ENCODE assay signal across 8 cellular contexts in genomic region chr5:160199410-160199911, GRCh38. TPM values are rescaled to one million over a fixed set of nuclear protein-coding genes. Genes with fewer than 3 reads are reported as not detected.
A peak's percentile ranks its signal among the peaks of the same experiment; 100 is the strongest.
DNase-seq lines count a peak whose midpoint lies in the region; ATAC-seq and TF ChIP-seq lines count a peak whose summit lies in the region.

No MANE protein-coding gene starts in this region.

- no peak overlapping the region for H3K27ac Mint-ChIP-seq in activated CD8-positive, alpha-beta T cell treated with anti-CD3 and anti-CD28 coated beads, Interleukin-2, amount 10 ng/mL, durations not matched to agents 7 days and 5 days
- H3K27ac Mint-ChIP-seq in memory B cell = no peak overlapping the region

- peak; percentile 64 for TF ChIP-seq CTCF in AG04450 (IDR thresholded peaks at IDR 0.05; ENCODE audit: low read depth, low read length)

- H3K36me3 ChIP-seq in effector memory CD4-positive, alpha-beta T cell (ENCODE audit: control insufficient read depth, insufficient read depth, low read length) = no peaks in the 10 kb centered on the region

- no peaks in the 10 kb centered on the region for H3K27me3 Mint-ChIP-seq in activated CD8-positive, alpha-beta T cell treated with anti-CD3 and anti-CD28 coated beads, Interleukin-2, amount 10 ng/mL, durations not matched to agents 7 days and 5 days (ENCODE audit: low read depth)
- peaks cover 23% of the 10 kb centered on the region for H3K27me3 Mint-ChIP-seq in memory B cell

- H3K9me3 Mint-ChIP-seq in activated CD8-positive, alpha-beta T cell treated with anti-CD3 and anti-CD28 coated beads, Interleukin-2, amount 10 ng/mL, durations not matched to agents 7 days and 5 days (ENCODE audit: insufficient read depth) = no peaks in the 10 kb centered on the region
- no peaks in the 10 kb centered on the region for H3K9me3 Mint-ChIP-seq in memory B cell

- H3K36me3 Mint-ChIP-seq in activated CD8-positive, alpha-beta T cell treated with anti-CD3 and anti-CD28 coated beads, Interleukin-2, amount 10 ng/mL, durations not matched to agents 7 days and 5 days (ENCODE audit: low read depth) = no peaks in the 10 kb centered on the region
- H3K36me3 Mint-ChIP-seq in memory B cell = no peaks in the 10 kb centered on the region

- POLR2A ChIA-PET in AG04450 (lab: Yijun Ruan, JAX) = no interaction called here
- POLR2A ChIA-PET in activated CD8-positive, alpha-beta T cell treated with anti-CD3 and anti-CD28 coated beads, Interleukin-2, amount 10 ng/mL, durations not matched to agents 7 days and 5 days (lab: Charles Lee) = no interaction called here

- H3K4me3 Mint-ChIP-seq in activated CD8-positive, alpha-beta T cell treated with anti-CD3 and anti-CD28 coated beads, Interleukin-2, amount 10 ng/mL, durations not matched to agents 7 days and 5 days = peak overlapping the region; percentile 58
- peak overlapping the region; percentile 74 for H3K4me3 Mint-ChIP-seq in memory B cell

- no peaks in the 10 kb centered on the region for H3K9me3 ChIP-seq in AG04450 (ENCODE audit: control insufficient read depth, insufficient read depth, low read length)
- no peaks in the 10 kb centered on the region for H3K9me3 ChIP-seq in effector memory CD4-positive, alpha-beta T cell (ENCODE audit: control insufficient read depth, low read length)

- H3K27me3 ChIP-seq in AG04450 (ENCODE audit: control insufficient read depth, insufficient read depth, low read length) = no peaks in the 10 kb centered on the region
- peaks cover 5% of the 10 kb centered on the region for H3K27me3 ChIP-seq in effector memory CD4-positive, alpha-beta T cell (replicated peaks; ENCODE audit: control insufficient read depth, insufficient read depth, low read length, poor library complexity, severe bottlenecking)

- DNase-seq in AG04450 (ENCODE audit: low read depth, low spot score) = no peak
- DNase-seq in NCI-H748 (lab: John Stamatoyannopoulos, UW; ENCODE audit: unreplicated experiment) = peak; percentile 57
- peak; percentile 70 for DNase-seq in activated CD8-positive, alpha-beta T cell treated with anti-CD3 and anti-CD28 coated beads, Interleukin-2, amount 10 ng/mL, durations not matched to agents 7 days and 5 days
- DNase-seq in effector memory CD4-positive, alpha-beta T cell = peak; percentile 19 to 38 (median 30)
- DNase-seq in memory B cell (ENCODE audit: low spot score in 2 of 2) = peak; percentile 68 to 84
- DNase-seq in stimulated activated CD8-positive, alpha-beta memory T cell treated with anti-CD3 and anti-CD28 coated beads, Interleukin-12 subunit alpha, Interleukin-12 subunit beta, amount 100 ng/mL, for 24 hours (ENCODE audit: extremely low read depth) = peak; percentile 19

- H3K27ac ChIP-seq in AG04450 (ENCODE audit: low read depth, low read length) = no peak overlapping the region
- no peak overlapping the region for H3K27ac ChIP-seq in effector memory CD4-positive, alpha-beta T cell (ENCODE audit: insufficient read depth, low read length, poor library complexity, severe bottlenecking)

- H3K4me3 ChIP-seq in AG04450 (ENCODE audit: low read depth, low read length) = peak overlapping the region; percentile 57
- peak overlapping the region; percentile 52 for H3K4me3 ChIP-seq in effector memory CD4-positive, alpha-beta T cell (ENCODE audit: insufficient read depth, low read depth, low read length, poor library complexity, severe bottlenecking)

- H3K4me1 Mint-ChIP-seq in activated CD8-positive, alpha-beta T cell treated with anti-CD3 and anti-CD28 coated beads, Interleukin-2, amount 10 ng/mL, durations not matched to agents 7 days and 5 days (ENCODE audit: low read depth) = peaks cover 3% of the 10 kb centered on the region
- peaks cover 10% of the 10 kb centered on the region for H3K4me1 Mint-ChIP-seq in memory B cell

- H3K4me1 ChIP-seq in effector memory CD4-positive, alpha-beta T cell (ENCODE audit: control insufficient read depth, insufficient read depth, low read length, poor library complexity, severe bottlenecking) = peaks cover 9% of the 10 kb centered on the region

- CTCF ChIA-PET in AG04450 (lab: Charles Lee) = interaction anchor here (0.8 to 7.2 kb wide), 19 partner anchors 10 to 192 kb away, joined by 3 to 73 read pairs (median 4); no protein-coding TSS in a partner anchor
- CTCF ChIA-PET in activated CD8-positive, alpha-beta T cell treated with anti-CD3 and anti-CD28 coated beads, Interleukin-2, amount 10 ng/mL, durations not matched to agents 7 days and 5 days (lab: Charles Lee) = interaction anchor here (0.6 to 2.5 kb wide), 9 partner anchors 15 to 194 kb away, joined by 3 to 23 read pairs (median 3); no protein-coding TSS in a partner anchor

- ATAC-seq in GM18873 (IDR thresholded peaks at IDR 0.05; ENCODE audit: low FRiP score, unreplicated experiment) = peak; percentile 58
- ATAC-seq in HG03135 (IDR thresholded peaks at IDR 0.05; ENCODE audit: unreplicated experiment) = peak; percentile 97
- peak; percentile 100 for ATAC-seq in activated CD8-positive, alpha-beta T cell treated with anti-CD3 and anti-CD28 coated beads, Interleukin-2, amount 10 ng/mL, durations not matched to agents 7 days and 5 days
- ATAC-seq in memory B cell (ENCODE audit: low read depth) = peak; percentile 98

RNA-seq across cellular contexts. Expression of gene FABP6, which starts 29.8 kb away (rescaled TPM):
- polyA plus RNA-seq in AG04450 (2011; rRNA removed) = not detected in 2 replicates
- not detected in 2 replicates for polyA minus RNA-seq in AG04450 (2011; rRNA and poly(A)+ RNA removed)
- not detected for total RNA-seq in activated CD8-positive, alpha-beta T cell treated with anti-CD3 and anti-CD28 coated beads, Interleukin-2, amount 10 ng/mL, durations not matched to agents 7 days and 5 days
